30 cellular contexts compared by ENCODE assay signal in the genomic region with DNA sequence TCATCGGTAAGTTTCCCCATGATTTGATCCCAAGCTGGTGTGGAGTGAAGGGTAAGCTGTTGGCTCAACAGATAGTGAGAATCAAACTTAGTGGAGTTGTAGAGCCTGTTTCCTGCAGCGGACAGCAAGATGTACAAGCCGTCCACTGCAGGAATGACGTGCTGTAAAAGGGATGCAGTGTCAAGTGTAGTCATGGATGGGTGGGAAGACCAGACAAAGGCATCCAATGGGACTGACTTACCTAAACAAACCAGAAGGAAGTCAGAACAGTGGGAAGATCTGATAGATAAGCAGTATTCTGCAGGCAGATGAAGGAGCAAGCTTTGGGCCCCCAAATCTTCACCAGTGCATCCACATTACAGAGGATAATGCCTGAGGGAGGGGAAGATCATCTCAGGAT. TPM values are rescaled to one million over a fixed set of nuclear protein-coding genes. Genes with fewer than 3 reads are reported as not detected.
DNase-seq lines count a peak whose midpoint lies in the region; ATAC-seq, FAIRE-seq and TF ChIP-seq lines count a peak whose summit lies in the region.
"Had no signal": no experiment of that assay in that cellular context is flagged by ENCODE, and none has a peak within 500 bp of the region (broad histone marks: within the 10 kb centered on the region; RNA-seq: fewer than 3 reads in every experiment).

No MANE protein-coding gene starts in this region.

- H3K4me3 ChIP-seq in right atrium auricular region = no peak overlapping the region
- peak overlapping the region in 2 of 12 donors; percentile 76 to 99 for H3K4me3 ChIP-seq in heart left ventricle
- H3K4me3 ChIP-seq in esophagus squamous epithelium = peak overlapping the region in 3 of 4 donors; percentile 2 to 96 (median 40)
- no peak overlapping the region for H3K4me3 ChIP-seq in skeletal muscle tissue (ENCODE audit: low read length in 3 of 3)
- no peak overlapping the region for H3K4me3 ChIP-seq in WERI-Rb-1 (ENCODE audit: low read depth, low read length)
- H3K4me3 ChIP-seq: skin epidermis had no signal

- H3K27me3 Mint-ChIP-seq in activated CD8-positive, alpha-beta T cell treated with anti-CD3 and anti-CD28 coated beads for 36 hours = no peaks in the 10 kb centered on the region

- peaks cover 11% of the 10 kb centered on the region for H3K4me1 Mint-ChIP-seq in activated CD8-positive, alpha-beta T cell treated with anti-CD3 and anti-CD28 coated beads for 36 hours (ENCODE audit: low read depth)
- H3K4me1 Mint-ChIP-seq: mesothelial cell of epicardium had no signal

- H3K4me3 Mint-ChIP-seq in activated CD8-positive, alpha-beta T cell treated with anti-CD3 and anti-CD28 coated beads for 36 hours = no peak overlapping the region
- H3K4me3 Mint-ChIP-seq: activated CD4-positive, alpha-beta memory T cell treated with anti-CD3 and anti-CD28 coated beads, Interleukin-2, amount 10 ng/mL, durations not matched to agents 7 days and 5 days; mesothelial cell of epicardium; type B pancreatic cell had no signal

- POLR2A ChIA-PET in activated CD8-positive, alpha-beta T cell treated with anti-CD3 and anti-CD28 coated beads for 36 hours (lab: Charles Lee) = no interaction called here

- TF ChIP-seq POLR2A in heart left ventricle (IDR thresholded peaks at IDR 0.05) = no peak
- no peak for TF ChIP-seq POLR2A in esophagus squamous epithelium (IDR thresholded peaks at IDR 0.05)

- H3K27me3 ChIP-seq in right atrium auricular region (no peaks in the 10 kb centered on the region), heart left ventricle (no peaks in the 10 kb centered on the region), esophagus squamous epithelium (no peaks in the 10 kb centered on the region), skeletal muscle tissue (ENCODE audit: control insufficient read depth in 3 of 3, insufficient read depth in 3 of 3, low read length in 3 of 3) (no peaks in the 10 kb centered on the region), WERI-Rb-1 (ENCODE audit: insufficient read depth, low read depth, severe bottlenecking) (peaks cover 4% of the 10 kb centered on the region)
- H3K27me3 ChIP-seq: breast epithelium had no signal

- intact Hi-C loops in heart left ventricle (cut with DNase I) = loop anchor here in 4 of 10 donors (5.0 to 10.0 kb wide), 2 partner anchors 46 to 49 kb away; no protein-coding TSS in a partner anchor
- intact Hi-C loops in esophagus squamous epithelium (cut with DNase I) = loop anchor here (10.0 kb wide), 1 partner anchor 126 kb away; no protein-coding TSS in a partner anchor
- intact Hi-C loops in activated CD8-positive, alpha-beta T cell treated with anti-CD3 and anti-CD28 coated beads for 36 hours (cut with micrococcal nuclease) = no loop called here

- peak; percentile 69 for FAIRE-seq in urothelium cell line (lab: Jason Lieb, UNC)
- FAIRE-seq: A204.1, G401.6, islet of Langerhans had no signal

- CTCF ChIA-PET in activated CD8-positive, alpha-beta T cell treated with anti-CD3 and anti-CD28 coated beads for 36 hours (lab: Charles Lee) = interaction anchor here (1.3 kb wide), 1 partner anchor 8 kb away, joined by 4 read pairs; no protein-coding TSS in a partner anchor

- H3K36me3 ChIP-seq in right atrium auricular region (peaks cover 89% of the 10 kb centered on the region), heart left ventricle (peaks cover 5 to 68% (median 49%) of the 10 kb centered on the region in 9 donors), esophagus squamous epithelium (peaks cover 12 to 91% (median 17%) of the 10 kb centered on the region in 3 donors), skeletal muscle tissue (ENCODE audit: control insufficient read depth in 3 of 3, insufficient read depth in 3 of 3, low read length in 3 of 3) (peaks cover 17 to 47% (median 40%) of the 10 kb centered on the region in 3 donors), WERI-Rb-1 (no peaks in the 10 kb centered on the region)

- no peak for ATAC-seq in heart left ventricle
- no peak for ATAC-seq in GM21526 (IDR thresholded peaks at IDR 0.05; ENCODE audit: low FRiP score, unreplicated experiment)
- ATAC-seq in activated CD8-positive, alpha-beta T cell treated with anti-CD3 and anti-CD28 coated beads for 36 hours = no peak
- ATAC-seq: activated naive CD4-positive, alpha-beta T cell treated with anti-CD3 and anti-CD28 coated beads, Interleukin-2, amount 50 U/mL, for 72 hours; Right ventricle myocardium inferior had no signal

- WGBS in heart left ventricle, 4 donors = 65 to 83% (median 69%) methylated on average over 4 of the region's 4 CpGs
- 85 to 86% methylated on average over 4 of the region's 4 CpGs for WGBS in esophagus squamous epithelium, 2 donors

- H3K9ac ChIP-seq in skeletal muscle tissue (ENCODE audit: low read depth in 1 of 3, low read length in 3 of 3) = peak overlapping the region in 2 of 3 donors; percentile 46 to 58

- no peaks in the 10 kb centered on the region for H3K9me3 Mint-ChIP-seq in activated CD8-positive, alpha-beta T cell treated with anti-CD3 and anti-CD28 coated beads for 36 hours
- H3K9me3 Mint-ChIP-seq: activated CD4-positive, alpha-beta memory T cell treated with anti-CD3 and anti-CD28 coated beads, Interleukin-2, amount 10 ng/mL, durations not matched to agents 7 days and 5 days; activated naive CD4-positive, alpha-beta T cell treated with anti-CD3 and anti-CD28 coated beads, Interleukin-2, amount 50 U/mL, for 72 hours; mesothelial cell of epicardium; type B pancreatic cell had no signal

- DNase-seq in right atrium auricular region (ENCODE audit: low spot score) (no peak), heart left ventricle (no peak), esophagus squamous epithelium (lab: John Stamatoyannopoulos, UW) (no peak), urothelium cell line (ENCODE audit: low spot score) (no peak), WERI-Rb-1 (no peak)
- DNase-seq in activated CD8-positive, alpha-beta T cell treated with anti-CD3 and anti-CD28 coated beads for 36 hours = no peak
- DNase-seq: activated CD4-positive, alpha-beta memory T cell treated with anti-CD3 and anti-CD28 coated beads, Interleukin-2, amount 10 ng/mL, durations not matched to agents 7 days and 5 days; activated CD4-positive, alpha-beta T cell treated with anti-CD3 and anti-CD28 coated beads for 1 hour; Calu3; DMS79; effector CD4-positive, alpha-beta T cell; MV-4-11; NCI-H1436 treated with DMSO at 0.1 percent for 48 hours; NCI-H345; NCI-H69; nucleus accumbens; stimulated activated naive CD4-positive, alpha-beta T cell treated with Interleukin-2 at 50 U/mL for 16 hours; T-helper 2 cell had no signal

- H3K4me1 ChIP-seq in right atrium auricular region = peaks cover 0 to 97% of the 10 kb centered on the region in 2 donors
- H3K4me1 ChIP-seq in heart left ventricle = peaks cover 20 to 99% (median 85%) of the 10 kb centered on the region in 12 donors
- peaks cover 14 to 89% (median 20%) of the 10 kb centered on the region in 3 donors for H3K4me1 ChIP-seq in esophagus squamous epithelium
- H3K4me1 ChIP-seq in skeletal muscle tissue (ENCODE audit: control insufficient read depth in 3 of 3, insufficient read depth in 3 of 3, low read length in 3 of 3) = peaks cover 71 to 91% (median 83%) of the 10 kb centered on the region in 3 donors

- no peaks in the 10 kb centered on the region for H3K9me3 ChIP-seq in right atrium auricular region
- H3K9me3 ChIP-seq in heart left ventricle = no peaks in the 10 kb centered on the region
- H3K9me3 ChIP-seq in esophagus squamous epithelium = no peaks in the 10 kb centered on the region
- H3K9me3 ChIP-seq in skeletal muscle tissue (ENCODE audit: control insufficient read depth in 3 of 3, low read length in 3 of 3) = no peaks in the 10 kb centered on the region
- no peaks in the 10 kb centered on the region for H3K9me3 ChIP-seq in WERI-Rb-1 (ENCODE audit: severe bottlenecking)
- H3K9me3 ChIP-seq: breast epithelium, prostate gland had no signal

- no peak overlapping the region for H3K27ac Mint-ChIP-seq in activated CD8-positive, alpha-beta T cell treated with anti-CD3 and anti-CD28 coated beads for 36 hours
- H3K27ac Mint-ChIP-seq: activated CD4-positive, alpha-beta memory T cell treated with anti-CD3 and anti-CD28 coated beads, Interleukin-2, amount 10 ng/mL, durations not matched to agents 7 days and 5 days; mesothelial cell of epicardium; type B pancreatic cell had no signal

- peak overlapping the region; percentile 100 for H3K27ac ChIP-seq in right atrium auricular region
- H3K27ac ChIP-seq in heart left ventricle = peak overlapping the region in 4 of 12 donors; percentile 0 to 100 (median 68)
- H3K27ac ChIP-seq in esophagus squamous epithelium = no peak overlapping the region
- H3K27ac ChIP-seq in skeletal muscle tissue (ENCODE audit: low read depth, low read length) = peak overlapping the region; percentile 96
- no peak overlapping the region for H3K27ac ChIP-seq in WERI-Rb-1
- H3K27ac ChIP-seq: breast epithelium, skin epidermis had no signal

- TF ChIP-seq CTCF in right atrium auricular region (IDR thresholded peaks at IDR 0.05) (no peak), heart left ventricle (IDR thresholded peaks at IDR 0.05) (no peak), esophagus squamous epithelium (IDR thresholded peaks at IDR 0.05) (no peak), WERI-Rb-1 (IDR thresholded peaks at IDR 0.05; ENCODE audit: low read depth, low read length) (no peak)
- no peak for TF ChIP-seq CTCF in activated CD8-positive, alpha-beta T cell treated with anti-CD3 and anti-CD28 coated beads for 36 hours (IDR thresholded peaks at IDR 0.05)

- H3K36me3 Mint-ChIP-seq in activated CD8-positive, alpha-beta T cell treated with anti-CD3 and anti-CD28 coated beads for 36 hours (ENCODE audit: low read depth) = no peaks in the 10 kb centered on the region
- H3K36me3 Mint-ChIP-seq: activated naive CD4-positive, alpha-beta T cell treated with anti-CD3 and anti-CD28 coated beads, Interleukin-2, amount 50 U/mL, for 72 hours; mesothelial cell of epicardium had no signal

RNA-seq across cellular contexts. Expression of a gene that starts 8.8 kb away (rescaled TPM):
- total RNA-seq in right atrium auricular region (100 to 1,000 TPM in 1 of 2 donors, 10 to 100 TPM in 1; 65.5 to 101 TPM), heart left ventricle (100 to 1,000 TPM in 2 of 9 donors, 10 to 100 TPM in 7; 15.3 to 130 (median 62.8) TPM), esophagus squamous epithelium (100 to 1,000 TPM in 1 of 4 donors, 10 to 100 TPM in 3; 10.4 to 137 (median 18.8) TPM), skeletal muscle tissue (6.8 TPM)
- polyA plus RNA-seq in heart left ventricle = 10 to 100 TPM; 44.0 to 86.1 TPM
- total RNA-seq in activated CD8-positive, alpha-beta T cell treated with anti-CD3 and anti-CD28 coated beads for 36 hours = 10 to 100 TPM in 1 of 2 experiments, 1 to 10 TPM in 1; 9.5 to 10.1 TPM
- total RNA-seq: Calu3, mesothelial cell of epicardium had no signal

Comparison
In these comparisons a context has a peak if more than half of its experiments do, and no peak if none do; other contexts are left out.
1. H3K27ac ChIP-seq: peak in right atrium auricular region (2 of 2) and skeletal muscle tissue (single experiment); none in esophagus squamous epithelium (0 of 4) and WERI-Rb-1 (single experiment).
2. H3K4me3 ChIP-seq: peak in esophagus squamous epithelium (3 of 4); none in right atrium auricular region (0 of 2), skeletal muscle tissue (0 of 3) and WERI-Rb-1 (single experiment).